9 cellular contexts compared by ENCODE assay signal in genomic region chr20:47354710-47355488, GRCh38. TPM values are rescaled to one million over a fixed set of nuclear protein-coding genes. Genes with fewer than 3 reads are reported as not detected.
DNase-seq lines count a peak whose midpoint lies in the region; ATAC-seq and TF ChIP-seq lines count a peak whose summit lies in the region.
"Had no signal": no experiment of that assay in that cellular context is flagged by ENCODE, and none has a peak within 500 bp of the region (broad histone marks: within the 10 kb centered on the region; RNA-seq: fewer than 3 reads in every experiment).

No MANE protein-coding gene starts in this region.

- H2AFZ ChIP-seq in hepatocyte, result no peak overlapping the region

- H3K4me2 ChIP-seq in hepatocyte, result peak overlapping the region; percentile 80

- H3K79me2 ChIP-seq in hepatocyte, result peaks cover 65% of the 10 kb centered on the region

- H4K20me1 ChIP-seq in hepatocyte (ENCODE audit: insufficient read depth, poor library complexity, severe bottlenecking), result no peaks in the 10 kb centered on the region

- H3K4me1 Mint-ChIP-seq in activated T-cell treated with anti-CD3 and anti-CD28 coated beads, Interleukin-2, amount 50 U/mL, for 4 hours (ENCODE audit: low read depth), result peaks cover 44% of the 10 kb centered on the region
- H3K4me1 Mint-ChIP-seq: brain had no signal

- no peaks in the 10 kb centered on the region for H3K36me3 ChIP-seq in hepatocyte (replicated peaks; ENCODE audit: insufficient read depth, low read depth)

- DNase-seq in activated T-cell treated with anti-CD3 and anti-CD28 coated beads, Interleukin-2, amount 50 U/mL, for 4 hours, result no peak
- no peak for DNase-seq in activated T-cell treated with anti-CD3 and anti-CD28 coated beads, Interleukin-2, amount 50 U/mL, for 48 hours
- DNase-seq in hepatocyte (ENCODE audit: low spot score), result no peak
- DNase-seq in NCI-H446 (lab: John Stamatoyannopoulos, UW), result no peak

- no peaks in the 10 kb centered on the region for H3K27me3 ChIP-seq in hepatocyte

- peak overlapping the region; percentile 52 for H3K4me3 ChIP-seq in WI38 (ENCODE audit: low read depth, low read length)
- H3K4me3 ChIP-seq in hepatocyte, result peak overlapping the region; percentile 10

- H3K4me1 ChIP-seq in hepatocyte (ENCODE audit: insufficient read depth), result peaks cover 94% of the 10 kb centered on the region

- TF ChIP-seq CTCF in WI38 (IDR thresholded peaks at IDR 0.05; ENCODE audit: low read depth, low read length) (no peak), hepatocyte (IDR thresholded peaks at IDR 0.05; ENCODE audit: poor library complexity) (no peak)

- H3K27me3 Mint-ChIP-seq in activated T-cell treated with anti-CD3 and anti-CD28 coated beads, Interleukin-2, amount 50 U/mL, for 4 hours (ENCODE audit: low read depth), result no peaks in the 10 kb centered on the region

- H3K27ac ChIP-seq in hepatocyte, result peak overlapping the region; percentile 100
- H3K27ac ChIP-seq in temporal lobe (ENCODE audit: low read depth, low read length), result peak overlapping the region; percentile 100

- H3K9me3 ChIP-seq in hepatocyte (ENCODE audit: low read depth), result no peaks in the 10 kb centered on the region

- H3K4me3 Mint-ChIP-seq in activated T-cell treated with anti-CD3 and anti-CD28 coated beads, Interleukin-2, amount 50 U/mL, for 4 hours, result peak overlapping the region; percentile 87
- H3K4me3 Mint-ChIP-seq: brain had no signal

- ATAC-seq in activated T-cell treated with anti-CD3 and anti-CD28 coated beads, Interleukin-2, amount 50 U/mL, for 4 hours, result peak in 1 of 2 donors; percentile 8
- no peak for ATAC-seq in GM18868 (IDR thresholded peaks at IDR 0.05; ENCODE audit: unreplicated experiment)
- no peak for ATAC-seq in GM18498 (IDR thresholded peaks at IDR 0.05; ENCODE audit: unreplicated experiment)

- no peaks in the 10 kb centered on the region for H3K9me3 Mint-ChIP-seq in activated T-cell treated with anti-CD3 and anti-CD28 coated beads, Interleukin-2, amount 50 U/mL, for 4 hours
- H3K9me3 Mint-ChIP-seq: brain had no signal

- H3K9me2 ChIP-seq in hepatocyte (replicated peaks; ENCODE audit: insufficient read depth), result no peaks in the 10 kb centered on the region

- 32% methylated on average over 4 of the region's 4 CpGs for WGBS in hepatocyte (ENCODE audit: low lambda C conversion rate, missing lambda C conversion rate)

- H3K36me3 Mint-ChIP-seq in activated T-cell treated with anti-CD3 and anti-CD28 coated beads, Interleukin-2, amount 50 U/mL, for 4 hours (ENCODE audit: insufficient read depth), result peaks cover 3% of the 10 kb centered on the region
- H3K36me3 Mint-ChIP-seq: brain had no signal

RNA-seq across cellular contexts. Expression of gene ZMYND8, which starts 1.6 kb away (rescaled TPM):
- total RNA-seq in activated T-cell treated with anti-CD3 and anti-CD28 coated beads, Interleukin-2, amount 50 U/mL, for 4 hours, result 10 to 100 TPM; 15.6 to 18.7 (median 17.5) TPM
- total RNA-seq in hepatocyte (28.9 and 30.3 TPM in 2 replicates), temporal lobe (32.2 TPM)
- polyA plus RNA-seq in hepatocyte, result 34.3 and 43.1 TPM in 2 replicates
